ENCODE assay signal across 9 cellular contexts in genomic region chr3:99505646-99506269, GRCh38.
DNase-seq lines count a peak whose midpoint lies in the region; ATAC-seq and TF ChIP-seq lines count a peak whose summit lies in the region.
"Had no signal": no experiment of that assay in that cellular context is flagged by ENCODE, and none has a peak within 500 bp of the region (broad histone marks: within the 10 kb centered on the region; RNA-seq: fewer than 3 reads in every experiment).

No MANE protein-coding gene starts in this region.

- peak; percentile 68 for DNase-seq in GM06990 (ENCODE audit: extremely low read depth, insufficient read length)
- DNase-seq in amniotic stem cell (lab: John Stamatoyannopoulos, UW), result peak; percentile 70
- DNase-seq in renal cortical epithelial cell (ENCODE audit: low read depth), result peak; percentile 29
- no peak for DNase-seq in COLO668 (lab: John Stamatoyannopoulos, UW; ENCODE audit: unreplicated experiment)
- no peak for DNase-seq in HuH-7.5 (ENCODE audit: low spot score)
- DNase-seq in nephron progenitor cell, result no peak

- H3K27ac Mint-ChIP-seq in nephron progenitor cell, result no peak overlapping the region

- H3K27me3 ChIP-seq in GM06990 (replicated peaks; ENCODE audit: control insufficient read depth, insufficient read depth, low read length), result no peaks in the 10 kb centered on the region
- H3K27me3 ChIP-seq: Peyer's patch had no signal

- H3K27me3 Mint-ChIP-seq in nephron progenitor cell (ENCODE audit: low read depth, poor library complexity), result peaks cover 2% of the 10 kb centered on the region

- ATAC-seq in GM21360 (IDR thresholded peaks at IDR 0.05; ENCODE audit: unreplicated experiment) (peak; percentile 99), HG03457 (IDR thresholded peaks at IDR 0.05; ENCODE audit: unreplicated experiment) (peak; percentile 99)

- H3K36me3 Mint-ChIP-seq in nephron progenitor cell (ENCODE audit: low read depth), result no peaks in the 10 kb centered on the region

- no peak overlapping the region for H3K4me3 Mint-ChIP-seq in nephron progenitor cell

- no peaks in the 10 kb centered on the region for H3K36me3 ChIP-seq in GM06990 (ENCODE audit: control insufficient read depth, insufficient read depth, low read length)
- H3K36me3 ChIP-seq: Peyer's patch had no signal

- TF ChIP-seq CTCF in GM06990 (IDR thresholded peaks at IDR 0.05; ENCODE audit: insufficient read depth, low read length, poor library complexity, severe bottlenecking) (no peak), nephron progenitor cell (IDR thresholded peaks at IDR 0.05) (no peak)

- peaks cover 41% of the 10 kb centered on the region for H3K4me1 Mint-ChIP-seq in nephron progenitor cell

- H3K4me3 ChIP-seq in GM06990 (replicated peaks; ENCODE audit: low read depth, low read length), result no peak overlapping the region
- H3K4me3 ChIP-seq: Peyer's patch had no signal

- H3K9me3 Mint-ChIP-seq in nephron progenitor cell, result no peaks in the 10 kb centered on the region

Comparison
In these comparisons a context has a peak if more than half of its experiments do, and no peak if none do; other contexts are left out.
1. DNase-seq: peak in GM06990 (single experiment), amniotic stem cell (single experiment) and renal cortical epithelial cell (single experiment); none in COLO668 (single experiment), HuH-7.5 (single experiment) and nephron progenitor cell (single experiment).